In genomic region chr2:148645925-148646559, GRCh38 we compare ENCODE assay signal across 8 cellular contexts. TPM values are rescaled to one million over a fixed set of nuclear protein-coding genes. Genes with fewer than 3 reads are reported as not detected.
DNase-seq lines count a peak whose midpoint lies in the region; ATAC-seq and TF ChIP-seq lines count a peak whose summit lies in the region.

No MANE protein-coding gene starts in this region.

- POLR2A ChIA-PET in AG04450 (lab: Yijun Ruan, JAX): interaction anchor here (0.9 kb wide), 1 partner anchor 99 kb away, joined by 3 read pairs; no protein-coding TSS in a partner anchor

- no peaks in the 10 kb centered on the region for H3K9me3 Mint-ChIP-seq in dendritic cell treated with granulocyte-macrophage colony-stimulating factor and Interleukin-4, amounts not matched to agents 40 ng/mL and 50 ng/mL, for 4 days

- intact Hi-C loops in dendritic cell treated with granulocyte-macrophage colony-stimulating factor and Interleukin-4, amounts not matched to agents 40 ng/mL and 50 ng/mL, for 4 days (cut with micrococcal nuclease): loop anchor here (1.0 to 2.0 kb wide), 2 partner anchors 13 to 31 kb away; no protein-coding TSS in a partner anchor
- intact Hi-C loops in lower leg skin (cut with DNase I; ENCODE audit: low total_unique reads): no loop called here

- H3K9me3 ChIP-seq in AG04450 (ENCODE audit: control insufficient read depth, insufficient read depth, low read length): no peaks in the 10 kb centered on the region

- H3K27me3 ChIP-seq in AG04450 (ENCODE audit: control insufficient read depth, insufficient read depth, low read length): peaks cover 5% of the 10 kb centered on the region

- peaks cover 30% of the 10 kb centered on the region for H3K4me1 Mint-ChIP-seq in dendritic cell treated with granulocyte-macrophage colony-stimulating factor and Interleukin-4, amounts not matched to agents 40 ng/mL and 50 ng/mL, for 4 days (ENCODE audit: low read depth)

- no peak for TF ChIP-seq POLR2A in lower leg skin (IDR thresholded peaks at IDR 0.05)

- CTCF ChIA-PET in AG04450 (lab: Charles Lee): no interaction called here

- H3K4me3 Mint-ChIP-seq in dendritic cell treated with granulocyte-macrophage colony-stimulating factor and Interleukin-4, amounts not matched to agents 40 ng/mL and 50 ng/mL, for 4 days: peak overlapping the region; percentile 83

- TF ChIP-seq CTCF in AG04450 (IDR thresholded peaks at IDR 0.05; ENCODE audit: low read depth, low read length) (no peak), lower leg skin (IDR thresholded peaks at IDR 0.05) (no peak)

- WGBS in lower leg skin, 2 donors: 4 to 5% methylated on average over 13 of the region's 13 CpGs

- no peaks in the 10 kb centered on the region for H3K27me3 Mint-ChIP-seq in dendritic cell treated with granulocyte-macrophage colony-stimulating factor and Interleukin-4, amounts not matched to agents 40 ng/mL and 50 ng/mL, for 4 days

- peaks cover 19% of the 10 kb centered on the region for H3K36me3 Mint-ChIP-seq in dendritic cell treated with granulocyte-macrophage colony-stimulating factor and Interleukin-4, amounts not matched to agents 40 ng/mL and 50 ng/mL, for 4 days (ENCODE audit: low read depth)

- H3K4me3 ChIP-seq in AG04450 (ENCODE audit: low read depth, low read length) (peak overlapping the region; percentile 97), lower leg skin (ENCODE audit: low read depth, poor library complexity, severe bottlenecking) (peak overlapping the region; percentile 97)

- ATAC-seq in GM18858 (IDR thresholded peaks at IDR 0.05; ENCODE audit: unreplicated experiment): peak; percentile 40
- peak; percentile 37 for ATAC-seq in HG03097 (IDR thresholded peaks at IDR 0.05; ENCODE audit: low FRiP score, unreplicated experiment)
- peak; percentile 62 to 68 for ATAC-seq in activated CD4-positive, CD25-positive, alpha-beta regulatory T cell treated with anti-CD3 and anti-CD28 coated beads, Interleukin-2, amount 50 U/mL, for 24 hours

- H3K27ac ChIP-seq in AG04450 (ENCODE audit: low read depth, low read length): peak overlapping the region; percentile 54

- H3K27ac Mint-ChIP-seq in dendritic cell treated with granulocyte-macrophage colony-stimulating factor and Interleukin-4, amounts not matched to agents 40 ng/mL and 50 ng/mL, for 4 days: peak overlapping the region; percentile 98

- DNase-seq in AG04450 (ENCODE audit: low read depth, low spot score): peak; percentile 67
- DNase-seq in NCI-H2196 (lab: John Stamatoyannopoulos, UW; ENCODE audit: unreplicated experiment): peak; percentile 52
- peak in 1 of 2 donors; percentile 54 for DNase-seq in lower leg skin (ENCODE audit: low spot score in 2 of 2)
- DNase-seq in stimulated activated CD4-positive, alpha-beta T cell treated with anti-CD3 and anti-CD28 coated beads, TNF-alpha, amount 100 ng/mL, for 4 hours (ENCODE audit: low read depth in 3 of 3): peak in 2 of 3 experiments; percentile 10 to 47

RNA-seq across cellular contexts. Expression of gene EPC2, which starts 1.5 kb away (rescaled TPM):
- 18.5 and 24.7 TPM in 2 replicates for polyA plus RNA-seq in AG04450 (2011; rRNA removed)
- polyA minus RNA-seq in AG04450 (2011; rRNA and poly(A)+ RNA removed): 28.8 and 37.0 TPM in 2 replicates
- 10 to 100 TPM; 15.4 to 25.3 (median 24.0) TPM for total RNA-seq in lower leg skin
